9 cellular contexts compared by ENCODE assay signal in the genomic region with DNA sequence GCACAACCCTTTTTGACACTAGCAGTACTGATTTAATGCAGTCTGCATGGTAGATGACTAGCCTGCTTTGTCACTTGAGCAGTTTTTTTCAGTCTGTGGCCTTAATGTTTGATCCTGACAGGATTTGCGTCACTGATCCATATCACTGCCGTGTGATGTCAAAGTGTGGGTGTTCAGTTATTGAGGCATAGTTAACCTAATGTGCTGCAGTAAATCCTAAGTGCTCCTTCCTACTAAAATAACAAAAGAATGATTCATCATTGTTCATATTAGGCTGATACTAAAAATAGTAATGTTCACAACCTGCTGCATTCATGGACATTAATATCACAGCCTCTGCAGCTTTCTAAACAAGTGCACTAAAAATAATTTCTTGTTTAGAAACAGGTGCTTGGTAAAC.
DNase-seq lines count a peak whose midpoint lies in the region; ATAC-seq, FAIRE-seq and TF ChIP-seq lines count a peak whose summit lies in the region.
"Had no signal": no experiment of that assay in that cellular context is flagged by ENCODE, and none has a peak within 500 bp of the region (broad histone marks: within the 10 kb centered on the region; RNA-seq: fewer than 3 reads in every experiment).

No MANE protein-coding gene starts in this region.

- TF ChIP-seq CTCF in breast epithelium (IDR thresholded peaks at IDR 0.05), result no peak

- FAIRE-seq in urothelium cell line (lab: Jason Lieb, UNC), result no peak

- H3K27ac ChIP-seq in breast epithelium, result peak overlapping the region; percentile 68 to 82

- no peak overlapping the region for H3K27ac Mint-ChIP-seq in activated naive CD8-positive, alpha-beta T cell treated with anti-CD3 and anti-CD28 coated beads, Interleukin-2, amount 50 U/mL, for 24 hours
- no peak overlapping the region for H3K27ac Mint-ChIP-seq in activated naive CD8-positive, alpha-beta T cell treated with anti-CD3 and anti-CD28 coated beads for 36 hours

- intact Hi-C loops in breast epithelium (cut with DNase I; ENCODE audit: low total_unique reads) (no loop called here), left colon (cut with DNase I, micrococcal nuclease) (loop anchor here in 1 of 2 donors (10.0 kb wide), 1 partner anchor 113 kb away; no protein-coding TSS in a partner anchor)

- H3K4me3 Mint-ChIP-seq in activated naive CD8-positive, alpha-beta T cell treated with anti-CD3 and anti-CD28 coated beads, Interleukin-2, amount 50 U/mL, for 24 hours, result no peak overlapping the region
- H3K4me3 Mint-ChIP-seq in activated naive CD8-positive, alpha-beta T cell treated with anti-CD3 and anti-CD28 coated beads for 36 hours, result no peak overlapping the region

- DNase-seq in activated naive CD8-positive, alpha-beta T cell treated with anti-CD3 and anti-CD28 coated beads, Interleukin-2, amount 50 U/mL, for 24 hours, result no peak
- DNase-seq in activated naive CD8-positive, alpha-beta T cell treated with anti-CD3 and anti-CD28 coated beads for 36 hours, result no peak
- DNase-seq in breast epithelium (ENCODE audit: low spot score in 2 of 2) (peak in 1 of 2 donors; percentile 45), left colon (no peak), urothelium cell line (ENCODE audit: low spot score) (peak; percentile 20)
- DNase-seq in stimulated activated CD4-positive, alpha-beta T cell treated with anti-CD3 and anti-CD28 coated beads, Interleukin-1b, Interleukin-23, amount 100 ng/mL, for 48 hours, result no peak

- no peaks in the 10 kb centered on the region for H3K27me3 ChIP-seq in breast epithelium
- H3K27me3 ChIP-seq: ovary had no signal

- no peaks in the 10 kb centered on the region for H3K9me3 ChIP-seq in breast epithelium
- H3K9me3 ChIP-seq: ovary had no signal

- TF ChIP-seq POLR2A in breast epithelium (IDR thresholded peaks at IDR 0.05), result no peak

- H3K4me1 ChIP-seq in breast epithelium, result peaks cover 6 to 8% of the 10 kb centered on the region in 2 donors

- H3K27me3 Mint-ChIP-seq in activated naive CD8-positive, alpha-beta T cell treated with anti-CD3 and anti-CD28 coated beads, Interleukin-2, amount 50 U/mL, for 24 hours, result no peaks in the 10 kb centered on the region
- no peaks in the 10 kb centered on the region for H3K27me3 Mint-ChIP-seq in activated naive CD8-positive, alpha-beta T cell treated with anti-CD3 and anti-CD28 coated beads for 36 hours

- H3K36me3 ChIP-seq in breast epithelium, result no peaks in the 10 kb centered on the region
- H3K36me3 ChIP-seq: ovary had no signal

- peaks cover 24% of the 10 kb centered on the region for H3K4me1 Mint-ChIP-seq in activated naive CD8-positive, alpha-beta T cell treated with anti-CD3 and anti-CD28 coated beads, Interleukin-2, amount 50 U/mL, for 24 hours
- peaks cover 18% of the 10 kb centered on the region for H3K4me1 Mint-ChIP-seq in activated naive CD8-positive, alpha-beta T cell treated with anti-CD3 and anti-CD28 coated beads for 36 hours

- H3K9me3 Mint-ChIP-seq in activated naive CD8-positive, alpha-beta T cell treated with anti-CD3 and anti-CD28 coated beads, Interleukin-2, amount 50 U/mL, for 24 hours, result no peaks in the 10 kb centered on the region
- no peaks in the 10 kb centered on the region for H3K9me3 Mint-ChIP-seq in activated naive CD8-positive, alpha-beta T cell treated with anti-CD3 and anti-CD28 coated beads for 36 hours

- peaks cover 9% of the 10 kb centered on the region for H3K36me3 Mint-ChIP-seq in activated naive CD8-positive, alpha-beta T cell treated with anti-CD3 and anti-CD28 coated beads, Interleukin-2, amount 50 U/mL, for 24 hours (ENCODE audit: low read depth)
- peaks cover 2% of the 10 kb centered on the region for H3K36me3 Mint-ChIP-seq in activated naive CD8-positive, alpha-beta T cell treated with anti-CD3 and anti-CD28 coated beads for 36 hours

- peak; percentile 54 for ATAC-seq in activated naive CD8-positive, alpha-beta T cell treated with anti-CD3 and anti-CD28 coated beads, Interleukin-2, amount 50 U/mL, for 24 hours
- ATAC-seq in left colon (peak; percentile 45), HG03460 (IDR thresholded peaks at IDR 0.05; ENCODE audit: unreplicated experiment) (no peak), HG02973 (IDR thresholded peaks at IDR 0.05; ENCODE audit: unreplicated experiment) (no peak)

- no peak overlapping the region for H3K4me3 ChIP-seq in breast epithelium
- H3K4me3 ChIP-seq: ovary had no signal

Comparison
In these comparisons a context has a peak if more than half of its experiments do, and no peak if none do; other contexts are left out.
1. ATAC-seq: peak in activated naive CD8-positive, alpha-beta T cell treated with anti-CD3 and anti-CD28 coated beads, Interleukin-2, amount 50 U/mL, for 24 hours (single experiment) and left colon (single experiment); none in HG03460 (single experiment) and HG02973 (single experiment).